ENCODE assay signal across 1 cellular context in the genomic region with DNA sequence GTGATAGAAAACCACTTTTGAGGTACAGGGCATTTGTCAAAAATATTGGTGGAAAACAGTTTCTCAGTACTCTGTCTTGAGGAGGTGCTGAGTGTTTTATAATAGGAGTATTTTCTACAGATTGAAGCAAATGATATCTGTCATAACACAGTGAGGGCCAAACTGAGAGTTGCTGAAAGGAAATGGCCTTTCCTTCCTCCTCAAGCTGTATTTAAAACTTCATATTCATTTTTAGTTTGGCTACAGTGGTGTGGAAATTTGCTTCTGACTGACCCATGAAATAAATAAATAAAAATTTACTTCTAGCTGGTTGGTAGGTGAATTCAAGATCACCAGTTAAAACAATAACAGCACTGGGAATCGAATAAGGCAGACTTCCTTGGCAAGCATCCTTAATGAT.
TF ChIP-seq lines count a peak whose summit lies in the region.

No MANE protein-coding gene starts in this region.

TF ChIP-seq in SK-N-SH treated with all-trans-retinoic acid at 6 μM for 48 hours, 23 proteins besides CTCF, POLR2A, EP300 and RAD21 (continued from another document):
- TF ChIP-seq ZC3H10 (CRISPR knock-in tag; IDR thresholded peaks at IDR 0.05) (no peak), ISL1 (CRISPR knock-in tag; IDR thresholded peaks at IDR 0.05) (no peak), ZNF70 (CRISPR knock-in tag; IDR thresholded peaks at IDR 0.05) (no peak)
- TF ChIP-seq, protein P1, sequence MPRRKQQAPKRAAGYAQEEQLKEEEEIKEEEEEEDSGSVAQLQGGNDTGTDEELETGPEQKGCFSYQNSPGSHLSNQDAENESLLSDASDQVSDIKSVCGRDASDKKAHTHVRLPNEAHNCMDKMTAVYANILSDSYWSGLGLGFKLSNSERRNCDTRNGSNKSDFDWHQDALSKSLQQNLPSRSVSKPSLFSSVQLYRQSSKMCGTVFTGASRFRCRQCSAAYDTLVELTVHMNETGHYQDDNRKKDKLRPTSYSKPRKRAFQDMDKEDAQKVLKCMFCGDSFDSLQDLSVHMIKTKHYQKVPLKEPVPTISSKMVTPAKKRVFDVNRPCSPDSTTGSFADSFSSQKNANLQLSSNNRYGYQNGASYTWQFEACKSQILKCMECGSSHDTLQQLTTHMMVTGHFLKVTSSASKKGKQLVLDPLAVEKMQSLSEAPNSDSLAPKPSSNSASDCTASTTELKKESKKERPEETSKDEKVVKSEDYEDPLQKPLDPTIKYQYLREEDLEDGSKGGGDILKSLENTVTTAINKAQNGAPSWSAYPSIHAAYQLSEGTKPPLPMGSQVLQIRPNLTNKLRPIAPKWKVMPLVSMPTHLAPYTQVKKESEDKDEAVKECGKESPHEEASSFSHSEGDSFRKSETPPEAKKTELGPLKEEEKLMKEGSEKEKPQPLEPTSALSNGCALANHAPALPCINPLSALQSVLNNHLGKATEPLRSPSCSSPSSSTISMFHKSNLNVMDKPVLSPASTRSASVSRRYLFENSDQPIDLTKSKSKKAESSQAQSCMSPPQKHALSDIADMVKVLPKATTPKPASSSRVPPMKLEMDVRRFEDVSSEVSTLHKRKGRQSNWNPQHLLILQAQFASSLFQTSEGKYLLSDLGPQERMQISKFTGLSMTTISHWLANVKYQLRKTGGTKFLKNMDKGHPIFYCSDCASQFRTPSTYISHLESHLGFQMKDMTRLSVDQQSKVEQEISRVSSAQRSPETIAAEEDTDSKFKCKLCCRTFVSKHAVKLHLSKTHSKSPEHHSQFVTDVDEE (CRISPR knock-in tag; IDR thresholded peaks at IDR 0.05), result no peak
- TF ChIP-seq, protein P2, sequence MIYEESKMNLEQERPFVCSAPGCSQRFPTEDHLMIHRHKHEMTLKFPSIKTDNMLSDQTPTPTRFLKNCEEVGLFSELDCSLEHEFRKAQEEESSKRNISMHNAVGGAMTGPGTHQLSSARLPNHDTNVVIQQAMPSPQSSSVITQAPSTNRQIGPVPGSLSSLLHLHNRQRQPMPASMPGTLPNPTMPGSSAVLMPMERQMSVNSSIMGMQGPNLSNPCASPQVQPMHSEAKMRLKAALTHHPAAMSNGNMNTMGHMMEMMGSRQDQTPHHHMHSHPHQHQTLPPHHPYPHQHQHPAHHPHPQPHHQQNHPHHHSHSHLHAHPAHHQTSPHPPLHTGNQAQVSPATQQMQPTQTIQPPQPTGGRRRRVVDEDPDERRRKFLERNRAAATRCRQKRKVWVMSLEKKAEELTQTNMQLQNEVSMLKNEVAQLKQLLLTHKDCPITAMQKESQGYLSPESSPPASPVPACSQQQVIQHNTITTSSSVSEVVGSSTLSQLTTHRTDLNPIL (CRISPR knock-in tag; IDR thresholded peaks at IDR 0.05; ENCODE audit: low read depth), result no peak
